In the genomic region with DNA sequence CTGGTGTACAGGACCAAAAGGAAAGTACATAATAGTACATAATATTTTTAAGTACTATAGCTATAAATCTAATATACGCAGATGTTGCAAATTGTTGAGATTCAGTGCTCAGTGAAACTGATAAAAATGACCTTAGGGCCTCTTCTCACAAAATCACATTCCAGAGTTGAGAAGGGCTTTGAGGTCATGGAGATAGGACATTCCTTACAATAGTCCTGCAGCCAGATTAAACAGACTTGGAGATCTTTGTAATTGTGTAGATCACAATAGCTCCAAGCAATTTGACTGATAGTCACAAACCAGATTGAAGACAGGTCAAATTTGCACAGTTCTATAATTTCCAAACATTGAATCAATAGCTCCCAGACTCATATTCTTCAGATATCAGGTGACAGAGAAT, we compare ENCODE assay signal across 32 cellular contexts. TPM values are rescaled to one million over a fixed set of nuclear protein-coding genes. Genes with fewer than 3 reads are reported as not detected.
"Had no signal": no experiment of that assay in that cellular context is flagged by ENCODE, and none has a peak within 500 bp of the region (broad histone marks: within the 10 kb centered on the region; RNA-seq: fewer than 3 reads in every experiment).

No MANE protein-coding gene starts in this region.

- H3K4me3 Mint-ChIP-seq: activated CD4-positive, alpha-beta T cell treated with anti-CD3 and anti-CD28 coated beads, Interleukin-2, amount 10 ng/mL, durations not matched to agents 24 days and 14 days; activated CD8-positive, alpha-beta T cell treated with anti-CD3 and anti-CD28 coated beads for 36 hours; activated naive CD4-positive, alpha-beta T cell treated with anti-CD3 and anti-CD28 coated beads, Interleukin-2, amount 50 U/mL, for 24 hours; activated naive CD8-positive, alpha-beta T cell treated with anti-CD3 and anti-CD28 coated beads, Interleukin-2, amount 10 ng/mL, durations not matched to agents 7 days and 5 days; activated T-cell treated with anti-CD3 and anti-CD28 coated beads, Interleukin-2, amount 50 U/mL, for 24 hours; T-helper 1 cell treated with Interleukin-12 subunit alpha and Interleukin-12 subunit beta and Interleukin-4 antibody, amounts not matched to agents 30 μg/mL and 1 μg/mL, for 36 hours had no signal

- H3K36me3 ChIP-seq: ascending aorta, cardiac muscle cell, Peyer's patch, SJSA1 had no signal

- H3K36me3 Mint-ChIP-seq: activated naive CD4-positive, alpha-beta T cell treated with anti-CD3 and anti-CD28 coated beads, Interleukin-2, amount 50 U/mL, for 24 hours; activated naive CD8-positive, alpha-beta T cell treated with anti-CD3 and anti-CD28 coated beads, Interleukin-2, amount 10 ng/mL, durations not matched to agents 7 days and 5 days had no signal

- H3K27me3 ChIP-seq: ascending aorta, cardiac muscle cell, Peyer's patch, SJSA1 had no signal

- H3K4me3 ChIP-seq: ascending aorta, cardiac muscle cell, Peyer's patch, SJSA1 had no signal

- H3K4me2 ChIP-seq: SK-N-SH had no signal

- H3K4me1 ChIP-seq: ascending aorta, Peyer's patch, SJSA1 had no signal

- H3K4me1 Mint-ChIP-seq: activated CD4-positive, alpha-beta T cell treated with anti-CD3 and anti-CD28 coated beads, Interleukin-2, amount 10 ng/mL, durations not matched to agents 24 days and 14 days; activated naive CD4-positive, alpha-beta T cell treated with anti-CD3 and anti-CD28 coated beads, Interleukin-2, amount 50 U/mL, for 24 hours; activated naive CD8-positive, alpha-beta T cell treated with anti-CD3 and anti-CD28 coated beads, Interleukin-2, amount 10 ng/mL, durations not matched to agents 7 days and 5 days had no signal

- ATAC-seq: activated CD8-positive, alpha-beta T cell treated with anti-CD3 and anti-CD28 coated beads for 36 hours; PC-3 had no signal

- H3K9ac ChIP-seq: SK-N-SH had no signal

- DNase-seq: activated CD4-positive, alpha-beta T cell treated with anti-CD3 and anti-CD28 coated beads, Interleukin-2, amount 10 ng/mL, durations not matched to agents 24 days and 14 days; activated CD4-positive, alpha-beta T cell treated with anti-CD3 and anti-CD28 coated beads, Interleukin-2, amount 50 U/mL, for 4 hours; activated CD8-positive, alpha-beta T cell treated with anti-CD3 and anti-CD28 coated beads for 36 hours; activated gamma-delta T cell; activated naive CD4-positive, alpha-beta T cell treated with Interleukin-2 at 50 U/mL for 16 hours; activated naive CD8-positive, alpha-beta T cell treated with anti-CD3 and anti-CD28 coated beads, Interleukin-2, amount 10 ng/mL, durations not matched to agents 7 days and 5 days; activated T-cell treated with anti-CD3 and anti-CD28 coated beads, Interleukin-2, amount 50 U/mL, for 24 hours; amygdala; NCI-H1092 treated with DMSO at 0.1 percent for 48 hours; NCI-H1417; NCI-H146; NCI-H187; NCI-H2029 treated with DMSO at 0.1 percent for 48 hours; NCI-H2107; NCI-H2171; NCI-H510A; NCI-H526; NCI-H748 treated with DMSO at 0.1 percent for 48 hours; NK-92 treated with Interleukin-12 subunit alpha and Interleukin-12 subunit beta, amount 100 ng/mL, for 24 hours; PC-3; Peyer's patch; RPMI8226; SHP77 treated with DMSO at 0.1 percent for 48 hours; SK-N-SH had no signal

- H3K27ac Mint-ChIP-seq: activated CD4-positive, alpha-beta T cell treated with anti-CD3 and anti-CD28 coated beads, Interleukin-2, amount 10 ng/mL, durations not matched to agents 24 days and 14 days; activated CD8-positive, alpha-beta T cell treated with anti-CD3 and anti-CD28 coated beads for 36 hours; activated naive CD4-positive, alpha-beta T cell treated with anti-CD3 and anti-CD28 coated beads, Interleukin-2, amount 50 U/mL, for 24 hours; activated naive CD8-positive, alpha-beta T cell treated with anti-CD3 and anti-CD28 coated beads, Interleukin-2, amount 10 ng/mL, durations not matched to agents 7 days and 5 days; activated T-cell treated with anti-CD3 and anti-CD28 coated beads, Interleukin-2, amount 50 U/mL, for 24 hours; activated T-helper 2 cell treated with anti-CD3 and anti-CD28 coated beads, Interferon-gamma antibody, Interleukin-2, Interleukin-4, amounts not matched to agents 10 μg/mL and 5 μg/mL and 100 μg/mL, durations not matched to agents 14 hours and 24 hours and 36 hours; T-helper 1 cell treated with Interleukin-12 subunit alpha and Interleukin-12 subunit beta and Interleukin-4 antibody, amounts not matched to agents 30 μg/mL and 1 μg/mL, for 36 hours had no signal

- H3K9me3 ChIP-seq: ascending aorta, Peyer's patch, SJSA1, SK-N-SH had no signal

- H3K9me3 Mint-ChIP-seq: activated CD4-positive, alpha-beta T cell treated with anti-CD3 and anti-CD28 coated beads, Interleukin-2, amount 10 ng/mL, durations not matched to agents 24 days and 14 days; activated CD8-positive, alpha-beta T cell treated with anti-CD3 and anti-CD28 coated beads for 36 hours; activated naive CD4-positive, alpha-beta T cell treated with anti-CD3 and anti-CD28 coated beads, Interleukin-2, amount 50 U/mL, for 24 hours; activated naive CD8-positive, alpha-beta T cell treated with anti-CD3 and anti-CD28 coated beads, Interleukin-2, amount 10 ng/mL, durations not matched to agents 7 days and 5 days; activated T-cell treated with anti-CD3 and anti-CD28 coated beads, Interleukin-2, amount 50 U/mL, for 24 hours; activated T-helper 2 cell treated with anti-CD3 and anti-CD28 coated beads, Interferon-gamma antibody, Interleukin-2, Interleukin-4, amounts not matched to agents 10 μg/mL and 5 μg/mL and 100 μg/mL, durations not matched to agents 14 hours and 24 hours and 36 hours; T-helper 1 cell treated with Interleukin-12 subunit alpha and Interleukin-12 subunit beta and Interleukin-4 antibody, amounts not matched to agents 30 μg/mL and 1 μg/mL, for 36 hours had no signal

- H3K27ac ChIP-seq: ascending aorta, cardiac muscle cell, Peyer's patch, SJSA1, VCaP had no signal

RNA-seq across cellular contexts. Expression of a gene that starts 37.8 kb away (rescaled TPM):
- total RNA-seq: activated CD4-positive, alpha-beta T cell treated with anti-CD3 and anti-CD28 coated beads, Interleukin-2, amount 10 ng/mL, durations not matched to agents 24 days and 14 days; activated CD8-positive, alpha-beta memory T cell treated with anti-CD3 and anti-CD28 coated beads for 36 hours; activated CD8-positive, alpha-beta T cell treated with anti-CD3 and anti-CD28 coated beads for 36 hours; activated naive CD8-positive, alpha-beta T cell treated with anti-CD3 and anti-CD28 coated beads, Interleukin-2, amount 10 ng/mL, durations not matched to agents 7 days and 5 days; activated T-helper 2 cell treated with anti-CD3 and anti-CD28 coated beads, Interferon-gamma antibody, Interleukin-2, Interleukin-4, amounts not matched to agents 10 μg/mL and 5 μg/mL and 100 μg/mL, durations not matched to agents 14 hours and 24 hours and 36 hours; cardiac muscle cell; PC-3; SJSA1 had no signal
- polyA plus RNA-seq: cardiac muscle cell had no signal
